1 cellular context compared by ENCODE assay signal in genomic region chr12:122238861-122239260, GRCh38.
TF ChIP-seq lines count a peak whose summit lies in the region.

No MANE protein-coding gene starts in this region.

TF ChIP-seq in H1, 55 proteins besides CTCF, POLR2A, EP300 and RAD21 (continued from another document):
- TF ChIP-seq EZH2 (IDR thresholded peaks at IDR 0.05; ENCODE audit: low read depth, low read length, severe bottlenecking) (no peak), RXRA (IDR thresholded peaks at IDR 0.05; ENCODE audit: insufficient read depth, low read depth, low read length) (no peak), SIX5 (IDR thresholded peaks at IDR 0.05; ENCODE audit: low read depth, low read length) (no peak), SP2 (IDR thresholded peaks at IDR 0.05; ENCODE audit: low read length) (no peak), CBX5 (IDR thresholded peaks at IDR 0.05; ENCODE audit: low read depth, low read length) (no peak), SIN3A (conservative IDR thresholded peaks at IDR 0.05 in 1 of 2, IDR thresholded peaks at IDR 0.05 in 1 of 2; ENCODE audit: low read depth in 1 of 2, low read length in 2 of 2) (no peak), BCL11A (IDR thresholded peaks at IDR 0.05; ENCODE audit: low read depth in 2 of 2, low read length in 2 of 2) (no peak), ATF2 (IDR thresholded peaks at IDR 0.05; ENCODE audit: low read length) (no peak)
TF ChIP-seq in H1: peak in this region for 0.
